In the genomic region with DNA sequence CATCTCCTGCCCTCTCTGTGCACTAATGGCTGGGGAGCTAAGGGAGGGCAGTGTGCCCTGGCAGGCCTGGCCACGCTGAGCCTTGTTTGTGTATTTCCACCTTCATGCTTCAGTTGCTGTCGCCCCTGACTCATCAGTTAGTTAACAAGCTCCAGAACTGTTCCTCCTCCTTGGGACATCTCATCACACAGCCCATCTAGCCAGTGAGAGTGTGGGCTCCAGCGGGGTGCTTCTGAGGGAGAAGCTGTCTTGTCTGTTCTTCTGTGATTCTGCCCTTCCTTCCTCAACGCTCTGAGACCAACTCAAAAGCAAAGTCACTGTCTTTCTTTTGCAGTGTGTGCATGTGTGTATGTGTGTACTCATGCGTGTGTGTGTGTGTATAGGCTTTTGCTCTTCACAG, we compare ENCODE assay signal across 1 cellular context.
TF ChIP-seq lines count a peak whose summit lies in the region.

No MANE protein-coding gene starts in this region.

TF ChIP-seq in K562, 482 proteins besides CTCF, POLR2A, EP300 and RAD21 (continued from another document):
- TF ChIP-seq, protein P1, sequence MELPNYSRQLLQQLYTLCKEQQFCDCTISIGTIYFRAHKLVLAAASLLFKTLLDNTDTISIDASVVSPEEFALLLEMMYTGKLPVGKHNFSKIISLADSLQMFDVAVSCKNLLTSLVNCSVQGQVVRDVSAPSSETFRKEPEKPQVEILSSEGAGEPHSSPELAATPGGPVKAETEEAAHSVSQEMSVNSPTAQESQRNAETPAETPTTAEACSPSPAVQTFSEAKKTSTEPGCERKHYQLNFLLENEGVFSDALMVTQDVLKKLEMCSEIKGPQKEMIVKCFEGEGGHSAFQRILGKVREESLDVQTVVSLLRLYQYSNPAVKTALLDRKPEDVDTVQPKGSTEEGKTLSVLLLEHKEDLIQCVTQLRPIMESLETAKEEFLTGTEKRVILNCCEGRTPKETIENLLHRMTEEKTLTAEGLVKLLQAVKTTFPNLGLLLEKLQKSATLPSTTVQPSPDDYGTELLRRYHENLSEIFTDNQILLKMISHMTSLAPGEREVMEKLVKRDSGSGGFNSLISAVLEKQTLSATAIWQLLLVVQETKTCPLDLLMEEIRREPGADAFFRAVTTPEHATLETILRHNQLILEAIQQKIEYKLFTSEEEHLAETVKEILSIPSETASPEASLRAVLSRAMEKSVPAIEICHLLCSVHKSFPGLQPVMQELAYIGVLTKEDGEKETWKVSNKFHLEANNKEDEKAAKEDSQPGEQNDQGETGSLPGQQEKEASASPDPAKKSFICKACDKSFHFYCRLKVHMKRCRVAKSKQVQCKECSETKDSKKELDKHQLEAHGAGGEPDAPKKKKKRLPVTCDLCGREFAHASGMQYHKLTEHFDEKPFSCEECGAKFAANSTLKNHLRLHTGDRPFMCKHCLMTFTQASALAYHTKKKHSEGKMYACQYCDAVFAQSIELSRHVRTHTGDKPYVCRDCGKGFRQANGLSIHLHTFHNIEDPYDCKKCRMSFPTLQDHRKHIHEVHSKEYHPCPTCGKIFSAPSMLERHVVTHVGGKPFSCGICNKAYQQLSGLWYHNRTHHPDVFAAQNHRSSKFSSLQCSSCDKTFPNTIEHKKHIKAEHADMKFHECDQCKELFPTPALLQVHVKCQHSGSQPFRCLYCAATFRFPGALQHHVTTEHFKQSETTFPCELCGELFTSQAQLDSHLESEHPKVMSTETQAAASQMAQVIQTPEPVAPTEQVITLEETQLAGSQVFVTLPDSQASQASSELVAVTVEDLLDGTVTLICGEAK (IDR thresholded peaks at IDR 0.05) = no peak
- TF ChIP-seq, protein P1 (CRISPR knock-in tag; IDR thresholded peaks at IDR 0.05) = no peak
- TF ChIP-seq CBX1 (IDR thresholded peaks at IDR 0.05; ENCODE audit: low read depth) (no peak), NUFIP1 (IDR thresholded peaks at IDR 0.05; ENCODE audit: partially characterized antibody) (no peak), GTF2E2 (tag; IDR thresholded peaks at IDR 0.05) (no peak), ZNF184 (CRISPR knock-in tag; IDR thresholded peaks at IDR 0.05) (no peak), C11orf30 (IDR thresholded peaks at IDR 0.05; ENCODE audit: low read depth) (0 out of 2 replicates have a peak, but pooled peaks have one; percentile 4), DIDO1 (tag; IDR thresholded peaks at IDR 0.05; ENCODE audit: low read depth) (no peak), PTRF (tag; IDR thresholded peaks at IDR 0.05) (no peak), SP2 (IDR thresholded peaks at IDR 0.05; ENCODE audit: extremely low read depth, low read depth, low read length, poor library complexity, severe bottlenecking) (no peak)
